Comparison of ENCODE assay signal across 19 cellular contexts in genomic region chr5:146718628-146719027, GRCh38.
DNase-seq lines count a peak whose midpoint lies in the region; ATAC-seq and TF ChIP-seq lines count a peak whose summit lies in the region.
"Had no signal": no experiment of that assay in that cellular context is flagged by ENCODE, and none has a peak within 500 bp of the region (broad histone marks: within the 10 kb centered on the region; RNA-seq: fewer than 3 reads in every experiment).

No MANE protein-coding gene starts in this region.

- H3K4me1 Mint-ChIP-seq in natural killer cell treated with Interleukin-12 subunit alpha and Interleukin-12 subunit beta and Interleukin-15 and Interleukin-18, amount 100 ng/mL, for 72 hours (ENCODE audit: low read depth in 2 of 2): peaks cover 11 to 28% of the 10 kb centered on the region in 2 donors

- no peaks in the 10 kb centered on the region for H3K4me1 ChIP-seq in foreskin keratinocyte
- H3K4me1 ChIP-seq: A549, BLaER1 had no signal

- no peaks in the 10 kb centered on the region for H3K27me3 ChIP-seq in foreskin keratinocyte
- H3K27me3 ChIP-seq: BLaER1 had no signal

- no peak for TF ChIP-seq CTCF in foreskin keratinocyte (conservative IDR thresholded peaks at IDR 0.05)
- TF ChIP-seq CTCF in retinal pigment epithelial cell (conservative IDR thresholded peaks at IDR 0.05; ENCODE audit: low read depth, low read length): no peak

- ATAC-seq in foreskin keratinocyte: peak; percentile 78
- no peak for ATAC-seq in HG02571 (IDR thresholded peaks at IDR 0.05; ENCODE audit: unreplicated experiment)
- no peak for ATAC-seq in GM21576 (IDR thresholded peaks at IDR 0.05; ENCODE audit: unreplicated experiment)
- no peak for ATAC-seq in natural killer cell treated with Interleukin-12 subunit alpha and Interleukin-12 subunit beta and Interleukin-15 and Interleukin-18, amount 100 ng/mL, for 72 hours
- ATAC-seq: A549 had no signal

- no peak overlapping the region for H3K4me3 ChIP-seq in retinal pigment epithelial cell (ENCODE audit: low read length)
- H3K4me3 ChIP-seq: A549, BLaER1 had no signal

- DNase-seq in HT-29 (ENCODE audit: low spot score) (peak; percentile 15), astrocyte of the hippocampus (ENCODE audit: low read depth, low spot score) (peak; percentile 10), foreskin keratinocyte (peak in 1 of 2 donors; percentile 55), retinal pigment epithelial cell (ENCODE audit: low read depth) (peak; percentile 91), T-helper 1 cell (no peak)
- no peak for DNase-seq in natural killer cell treated with Interleukin-12 subunit alpha and Interleukin-12 subunit beta and Interleukin-15 and Interleukin-18, amount 100 ng/mL, for 72 hours (ENCODE audit: low spot score)
- DNase-seq: CD4-positive, alpha-beta memory T cell; DMS79; H7; MM.1S; NCI-H1092; NCI-H1436 treated with DMSO at 0.1 percent for 48 hours; NCI-H2029; NCI-H2171; SHP77 treated with DMSO at 0.1 percent for 48 hours had no signal

- H3K36me3 Mint-ChIP-seq in natural killer cell treated with Interleukin-12 subunit alpha and Interleukin-12 subunit beta and Interleukin-15 and Interleukin-18, amount 100 ng/mL, for 72 hours: no peaks in the 10 kb centered on the region
- H3K36me3 Mint-ChIP-seq: CD4-positive, alpha-beta memory T cell had no signal

- no peaks in the 10 kb centered on the region for H3K27me3 Mint-ChIP-seq in natural killer cell treated with Interleukin-12 subunit alpha and Interleukin-12 subunit beta and Interleukin-15 and Interleukin-18, amount 100 ng/mL, for 72 hours

- H3K9me3 Mint-ChIP-seq in natural killer cell treated with Interleukin-12 subunit alpha and Interleukin-12 subunit beta and Interleukin-15 and Interleukin-18, amount 100 ng/mL, for 72 hours: no peaks in the 10 kb centered on the region

- H3K27ac ChIP-seq in foreskin keratinocyte: no peak overlapping the region
- H3K27ac ChIP-seq: A549, BLaER1 had no signal

- no peak overlapping the region for H3K4me3 Mint-ChIP-seq in natural killer cell treated with Interleukin-12 subunit alpha and Interleukin-12 subunit beta and Interleukin-15 and Interleukin-18, amount 100 ng/mL, for 72 hours
- H3K4me3 Mint-ChIP-seq: CD4-positive, alpha-beta memory T cell had no signal

- H3K27ac Mint-ChIP-seq in natural killer cell treated with Interleukin-12 subunit alpha and Interleukin-12 subunit beta and Interleukin-15 and Interleukin-18, amount 100 ng/mL, for 72 hours: no peak overlapping the region
- H3K27ac Mint-ChIP-seq: CD4-positive, alpha-beta memory T cell had no signal

Comparison
In these comparisons a context has a peak if more than half of its experiments do, and no peak if none do; other contexts are left out.
1. DNase-seq: peak in HT-29 (single experiment), astrocyte of the hippocampus (single experiment) and retinal pigment epithelial cell (single experiment); none in T-helper 1 cell (0 of 5) and natural killer cell treated with Interleukin-12 subunit alpha and Interleukin-12 subunit beta and Interleukin-15 and Interleukin-18, amount 100 ng/mL, for 72 hours (single experiment).